Comparison of ENCODE assay signal across 8 cellular contexts in genomic region chr12:79688376-79689040, GRCh38. TPM values are rescaled to one million over a fixed set of nuclear protein-coding genes. Genes with fewer than 3 reads are reported as not detected.
DNase-seq lines count a peak whose midpoint lies in the region; ATAC-seq, FAIRE-seq and TF ChIP-seq lines count a peak whose summit lies in the region.

No MANE protein-coding gene starts in this region.

- no peaks in the 10 kb centered on the region for H3K79me1 ChIP-seq in H1 (ENCODE audit: low read depth, low read length)

- WGBS in H1 (ENCODE audit: extremely low coverage in 1 of 2, insufficient coverage in 1 of 2, insufficient read length in 1 of 2, insufficient replicate concordance in 2 of 2, low coverage in 1 of 2, low lambda C conversion rate in 2 of 2, missing lambda C conversion rate in 1 of 2), 2 experiments, result 9% methylated on average over 6 of the region's 6 CpGs; no CpG with 5 or more reads in 1 of the 2 experiments
- WGBS in pancreas, 2 donors, result 8 to 13% methylated on average over 6 of the region's 6 CpGs

- no peak overlapping the region for H2BK5ac ChIP-seq in H1 (ENCODE audit: low read depth, low read length)

- no peak for TF ChIP-seq RAD21 in H1 (IDR thresholded peaks at IDR 0.05 in 1 of 2, conservative IDR thresholded peaks at IDR 0.05 in 1 of 2; ENCODE audit: low read depth in 2 of 2, low read length in 2 of 2)

- ATAC-seq in GM18870 (IDR thresholded peaks at IDR 0.05; ENCODE audit: unreplicated experiment) (peak; percentile 32), pancreas (no peak), GM21367 (IDR thresholded peaks at IDR 0.05; ENCODE audit: unreplicated experiment) (no peak)

- no peak for DNase-seq in H1 (ENCODE audit: low read depth in 1 of 2, low spot score in 2 of 2)
- DNase-seq in pancreas, result no peak
- DNase-seq in stimulated activated CD4-positive, alpha-beta T cell treated with anti-CD3 and anti-CD28 coated beads, Interleukin-4, amount 100 ng/mL, for 4 hours, result no peak
- no peak for DNase-seq in HPDE6-E6E7 (ENCODE audit: extremely low spot score)
- DNase-seq in SKM-1 (lab: John Stamatoyannopoulos, UW; ENCODE audit: unreplicated experiment), result no peak

- H2AK5ac ChIP-seq in H1 (ENCODE audit: low read depth, low read length), result no peak overlapping the region

- no peak overlapping the region for H2BK12ac ChIP-seq in H1 (ENCODE audit: low read depth, low read length)

- no peak for TF ChIP-seq POLR2A in H1 (IDR thresholded peaks at IDR 0.05; ENCODE audit: control extremely low read depth in 1 of 2, low read depth in 2 of 2, low read length in 2 of 2)

- H3K23ac ChIP-seq in H1 (ENCODE audit: insufficient read length), result no peak overlapping the region

- FAIRE-seq in H1 (lab: Jason Lieb, UNC) (no peak), pancreas (lab: Jason Lieb, UNC) (no peak)

- H3K56ac ChIP-seq in H1 (replicated peaks; ENCODE audit: insufficient read length, low read depth, low read length), result no peak overlapping the region

- intact Hi-C loops in pancreas (cut with DNase I), result no loop called here

- POLR2A ChIA-PET in H1 (lab: Charles Lee; ENCODE audit: partially characterized antibody), result interaction anchor here (0.6 to 9.3 kb wide), 7 partner anchors 9 to 73 kb away, joined by 3 to 91 read pairs (median 5); no protein-coding TSS in a partner anchor

- no peak overlapping the region for H2BK15ac ChIP-seq in H1 (ENCODE audit: low read length)

- peak overlapping the region; percentile 76 to 96 for H3K4me2 ChIP-seq in H1 (ENCODE audit: insufficient read depth in 1 of 2, low read depth in 2 of 2, low read length in 2 of 2)

- H3K4me3 ChIP-seq in H1 (ENCODE audit: extremely low read depth in 1 of 4, insufficient read depth in 2 of 4, low read depth in 3 of 4, low read length in 4 of 4), result peak overlapping the region; percentile 81 to 96 (median 93)
- H3K4me3 ChIP-seq in pancreas, result peak overlapping the region; percentile 48 to 97 (median 84)

- H2BK20ac ChIP-seq in H1 (ENCODE audit: low read length), result no peak overlapping the region

- no peak overlapping the region for H3K4ac ChIP-seq in H1 (replicated peaks; ENCODE audit: insufficient read length, low read depth, low read length)

- no peak for TF ChIP-seq EP300 in H1 (IDR thresholded peaks at IDR 0.05; ENCODE audit: borderline replicate concordance in 1 of 2, low read depth in 2 of 2, low read length in 2 of 2)

- no peak overlapping the region for H4K5ac ChIP-seq in H1 (ENCODE audit: insufficient read length, low read depth, low read length)

- peaks cover 45 to 84% of the 10 kb centered on the region in 2 experiments for H3K79me2 ChIP-seq in H1 (ENCODE audit: control insufficient read depth in 1 of 2, insufficient read depth in 2 of 2, low read length in 2 of 2)

- H3K4me1 ChIP-seq in H1 (replicated peaks in 1 of 4; ENCODE audit: control insufficient read depth in 3 of 4, insufficient read depth in 4 of 4, low read length in 3 of 4), result peaks cover 4 to 12% (median 5%) of the 10 kb centered on the region in 4 experiments; a peak in 6 of 7 replicates
- H3K4me1 ChIP-seq in pancreas, result peaks cover 3 to 35% (median 20%) of the 10 kb centered on the region in 3 donors

- no peak overlapping the region for H2AFZ ChIP-seq in H1 (ENCODE audit: low read length)

- H3K9ac ChIP-seq in H1 (replicated peaks in 1 of 4; ENCODE audit: extremely low read depth in 1 of 4, low read depth in 3 of 4, low read length in 3 of 4), result peak overlapping the region in 3 of 4 experiments; percentile 53 to 89 (median 58); a peak in 4 of 7 replicates

- TF ChIP-seq CTCF in H1 (IDR thresholded peaks at IDR 0.05; ENCODE audit: control extremely low read depth in 1 of 3, insufficient read depth in 1 of 3, low read depth in 1 of 3, low read length in 3 of 3), result no peak
- TF ChIP-seq CTCF in pancreas (IDR thresholded peaks at IDR 0.05), result no peak

- no peaks in the 10 kb centered on the region for H3K27me3 ChIP-seq in H1 (replicated peaks in 1 of 4; ENCODE audit: control insufficient read depth in 3 of 4, extremely low read depth in 1 of 4, insufficient read depth in 3 of 4, low read length in 3 of 4)
- no peaks in the 10 kb centered on the region for H3K27me3 ChIP-seq in pancreas

- no peak overlapping the region for H4K8ac ChIP-seq in H1 (ENCODE audit: extremely low read depth, insufficient read depth, low read length)

- no peak overlapping the region for H3K14ac ChIP-seq in H1 (ENCODE audit: insufficient read length)

- H3K9me3 ChIP-seq in KOPT-K1 (ENCODE audit: insufficient read depth, low read length, poor library complexity, severe bottlenecking), result no peaks in the 10 kb centered on the region
- no peaks in the 10 kb centered on the region for H3K9me3 ChIP-seq in H1 (ENCODE audit: insufficient read depth in 2 of 2, low read depth in 1 of 2, low read length in 1 of 2)
- H3K9me3 ChIP-seq in pancreas, result no peaks in the 10 kb centered on the region

- no peaks in the 10 kb centered on the region for H3K36me3 ChIP-seq in KOPT-K1 (ENCODE audit: insufficient read depth, low read length)
- peaks cover 0 to 13% (median 0%) of the 10 kb centered on the region in 4 experiments; a peak in 1 of 8 replicates for H3K36me3 ChIP-seq in H1 (ENCODE audit: control insufficient read depth in 2 of 4, insufficient read depth in 4 of 4, low read length in 3 of 4)
- no peaks in the 10 kb centered on the region for H3K36me3 ChIP-seq in pancreas

- H4K20me1 ChIP-seq in H1 (replicated peaks in 1 of 2; ENCODE audit: control insufficient read depth in 1 of 2, insufficient read depth in 2 of 2, low read length in 2 of 2), result peaks cover 6 to 21% of the 10 kb centered on the region in 2 experiments

- no peak overlapping the region for H3K18ac ChIP-seq in H1 (ENCODE audit: extremely low read depth, low read length)

- H2BK120ac ChIP-seq in H1 (replicated peaks; ENCODE audit: low read depth, low read length), result no peak overlapping the region

- H4K91ac ChIP-seq in H1 (replicated peaks; ENCODE audit: insufficient read length, low read length), result no peak overlapping the region

- CTCF ChIA-PET in H1 (lab: Charles Lee; ENCODE audit: partially characterized antibody), result interaction anchor here (0.7 to 2.1 kb wide), 3 partner anchors 27 to 89 kb away, joined by 3 to 5 read pairs (median 3); no protein-coding TSS in a partner anchor

- peaks cover 9% of the 10 kb centered on the region for H3K23me2 ChIP-seq in H1 (ENCODE audit: low read depth, low read length)

- H3K27ac ChIP-seq in KOPT-K1 (ENCODE audit: low read depth, low read length, poor library complexity, severe bottlenecking), result peak overlapping the region; percentile 55
- no peak overlapping the region for H3K27ac ChIP-seq in H1 (ENCODE audit: low read depth, low read length)
- peak overlapping the region in 3 of 4 donors; percentile 91 to 96 (median 96) for H3K27ac ChIP-seq in pancreas

TF ChIP-seq in H1, 55 proteins besides CTCF, POLR2A, EP300 and RAD21 (continues in another document):
- no peak for TF ChIP-seq USF2 (IDR thresholded peaks at IDR 0.05; ENCODE audit: low read length)
- no peak for TF ChIP-seq JUND (IDR thresholded peaks at IDR 0.05; ENCODE audit: low read length)
- TF ChIP-seq SIX5 (IDR thresholded peaks at IDR 0.05; ENCODE audit: low read depth, low read length), result no peak
- no peak for TF ChIP-seq KDM4A (IDR thresholded peaks at IDR 0.05; ENCODE audit: low read depth, low read length, severe bottlenecking)
- no peak for TF ChIP-seq SP4 (IDR thresholded peaks at IDR 0.05; ENCODE audit: low read length)
- no peak for TF ChIP-seq SRF (IDR thresholded peaks at IDR 0.05; ENCODE audit: low read depth, low read length)
- no peak for TF ChIP-seq TAF7 (optimal IDR thresholded peaks at IDR 0.05; ENCODE audit: borderline replicate concordance, low read depth, low read length)
- TF ChIP-seq POU5F1 (IDR thresholded peaks at IDR 0.05; ENCODE audit: low read depth, low read length), result no peak
- no peak for TF ChIP-seq CTBP2 (IDR thresholded peaks at IDR 0.05; ENCODE audit: borderline replicate concordance, insufficient read depth, insufficient read length, low read length)
- TF ChIP-seq ATF2 (IDR thresholded peaks at IDR 0.05; ENCODE audit: low read length), result no peak
- TF ChIP-seq TAF1 (IDR thresholded peaks at IDR 0.05; ENCODE audit: low read depth, low read length), result no peak
- TF ChIP-seq E2F6 (IDR thresholded peaks at IDR 0.05), result no peak

RNA-seq across cellular contexts. Expression of gene PAWR, which starts 2.3 kb away (rescaled TPM):
- total RNA-seq in H1 (2021; fragmentation: NEBNext Ultra II Directional; extraction: Animal tissue kit (Norgen Biotek cat#: 25700)), result 327 and 338 TPM in 2 replicates
- 25.5 and 28.3 TPM in 2 replicates for polyA plus RNA-seq in H1 (2011; rRNA removed)
- 55.3 TPM for polyA plus RNA-seq in H1 (2011; cell fraction: cytosol; rRNA removed)
- 69.4 TPM for polyA plus RNA-seq in H1 (2011; cell fraction: nucleus; rRNA removed)
- polyA plus RNA-seq in H1 (2012, experiment 1 of 2), result 37.9 to 74.1 TPM (median 45.5 TPM) in 4 replicates
- polyA plus RNA-seq in H1 (2012, experiment 2 of 2), result 6.6 TPM
- polyA plus RNA-seq in H1 (2013, experiment 1 of 2), result 63.2 TPM
- polyA plus RNA-seq in H1 (2013, experiment 2 of 2), result 56.8 TPM
- 34.9 and 35.6 TPM in 2 replicates for polyA minus RNA-seq in H1 (2011; rRNA and poly(A)+ RNA removed)
- 59.2 TPM for polyA minus RNA-seq in H1 (2011; cell fraction: cytosol; rRNA and poly(A)+ RNA removed)
- 155 TPM for polyA minus RNA-seq in H1 (2011; cell fraction: nucleus; rRNA and poly(A)+ RNA removed)
- total RNA-seq in pancreas, result 10 to 100 TPM; 30.5 to 64.4 (median 42.3) TPM
- polyA plus RNA-seq in pancreas, result 10 to 100 TPM; 18.8 to 22.2 TPM
